In genomic region chr5:10288600-10289213, GRCh38 we compare ENCODE assay signal across 8 cellular contexts. TPM values are rescaled to one million over a fixed set of nuclear protein-coding genes. Genes with fewer than 3 reads are reported as not detected.
DNase-seq lines count a peak whose midpoint lies in the region; ATAC-seq and TF ChIP-seq lines count a peak whose summit lies in the region.

No MANE protein-coding gene starts in this region.

- H3K27ac ChIP-seq in foreskin keratinocyte: no peak overlapping the region

- peak; percentile 56 for DNase-seq in activated CD4-positive, alpha-beta T cell treated with anti-CD3 and anti-CD28 coated beads for 36 hours
- DNase-seq in activated CD4-positive, alpha-beta T cell treated with anti-CD3 and anti-CD28 coated beads for 1 hour: no peak
- DNase-seq in MG63 (peak; percentile 29), SHP77 (lab: John Stamatoyannopoulos, UW) (peak; percentile 97 to 99), foreskin keratinocyte (peak in 1 of 2 donors; percentile 47), SW 1271 (lab: John Stamatoyannopoulos, UW) (no peak)
- DNase-seq in stimulated activated CD4-positive, alpha-beta T cell treated with anti-CD3 and anti-CD28 coated beads, Interleukin-2, amount 100 ng/mL, for 24 hours: peak; percentile 30 to 50

- H3K4me1 ChIP-seq in foreskin keratinocyte: no peaks in the 10 kb centered on the region

- H3K9me3 Mint-ChIP-seq in activated CD4-positive, alpha-beta T cell treated with anti-CD3 and anti-CD28 coated beads for 36 hours (ENCODE audit: low read depth): no peaks in the 10 kb centered on the region

- H3K36me3 ChIP-seq in MG63: peaks cover 43% of the 10 kb centered on the region

- H3K27me3 Mint-ChIP-seq in activated CD4-positive, alpha-beta T cell treated with anti-CD3 and anti-CD28 coated beads for 36 hours: peaks cover 4% of the 10 kb centered on the region

- no peaks in the 10 kb centered on the region for H3K27me3 ChIP-seq in MG63
- no peaks in the 10 kb centered on the region for H3K27me3 ChIP-seq in foreskin keratinocyte

- H3K4me3 Mint-ChIP-seq in activated CD4-positive, alpha-beta T cell treated with anti-CD3 and anti-CD28 coated beads for 36 hours: no peak overlapping the region

- no peaks in the 10 kb centered on the region for H3K9me3 ChIP-seq in MG63

- CTCF ChIA-PET in activated CD4-positive, alpha-beta T cell treated with anti-CD3 and anti-CD28 coated beads for 36 hours (lab: Charles Lee): no interaction called here

- H3K4me1 Mint-ChIP-seq in activated CD4-positive, alpha-beta T cell treated with anti-CD3 and anti-CD28 coated beads for 36 hours: peaks cover 12% of the 10 kb centered on the region

- H3K4me3 ChIP-seq in MG63: no peak overlapping the region

- H3K36me3 Mint-ChIP-seq in activated CD4-positive, alpha-beta T cell treated with anti-CD3 and anti-CD28 coated beads for 36 hours (ENCODE audit: low read depth): no peaks in the 10 kb centered on the region

- H3K27ac Mint-ChIP-seq in activated CD4-positive, alpha-beta T cell treated with anti-CD3 and anti-CD28 coated beads for 36 hours: no peak overlapping the region

- ATAC-seq in activated CD4-positive, alpha-beta T cell treated with anti-CD3 and anti-CD28 coated beads for 36 hours: no peak
- ATAC-seq in foreskin keratinocyte: peak; percentile 60
- ATAC-seq in GM18861 (IDR thresholded peaks at IDR 0.05; ENCODE audit: unreplicated experiment): no peak

- intact Hi-C loops in activated CD4-positive, alpha-beta T cell treated with anti-CD3 and anti-CD28 coated beads for 36 hours (cut with DNase I, micrococcal nuclease): no loop called here

- no peak for TF ChIP-seq CTCF in foreskin keratinocyte (conservative IDR thresholded peaks at IDR 0.05)

- POLR2A ChIA-PET in activated CD4-positive, alpha-beta T cell treated with anti-CD3 and anti-CD28 coated beads for 36 hours (lab: Charles Lee): no interaction called here

RNA-seq across cellular contexts. Expression of gene CMBL, which starts 19.0 kb away (rescaled TPM):
- total RNA-seq in activated CD4-positive, alpha-beta T cell treated with anti-CD3 and anti-CD28 coated beads for 36 hours: under 1 TPM; 0.46 to 0.66 TPM
- total RNA-seq in MG63 (2014; rRNA removed; shearing (Covaris generic); ENCODE audit: low replicate concordance): 23.3 and 29.1 TPM in 2 replicates
- 16.4 and 17.8 TPM in 2 replicates for total RNA-seq in foreskin keratinocyte
- 18.0 and 20.9 TPM in 2 replicates for polyA plus RNA-seq in foreskin keratinocyte

RNA-seq across cellular contexts. Expression of gene CCT5, which starts 38.6 kb away (rescaled TPM):
- total RNA-seq in activated CD4-positive, alpha-beta T cell treated with anti-CD3 and anti-CD28 coated beads for 36 hours: 100 to 1,000 TPM; 347 to 461 TPM
- 976 and 1,634 TPM in 2 replicates for total RNA-seq in MG63 (2014; rRNA removed; shearing (Covaris generic); ENCODE audit: low replicate concordance)
- 570 and 654 TPM in 2 replicates for total RNA-seq in foreskin keratinocyte
- polyA plus RNA-seq in foreskin keratinocyte: 339 and 428 TPM in 2 replicates

RNA-seq across cellular contexts. Expression of gene ATPSCKMT, which starts 39.0 kb away (rescaled TPM):
- total RNA-seq in activated CD4-positive, alpha-beta T cell treated with anti-CD3 and anti-CD28 coated beads for 36 hours: 10 to 100 TPM; 12.4 to 21.5 TPM
- total RNA-seq in MG63 (2014; rRNA removed; shearing (Covaris generic); ENCODE audit: low replicate concordance): 29.8 and 44.9 TPM in 2 replicates
- total RNA-seq in foreskin keratinocyte: 17.1 and 17.8 TPM in 2 replicates
- 9.6 and 13.0 TPM in 2 replicates for polyA plus RNA-seq in foreskin keratinocyte

Comparison
In these comparisons a context has a peak if more than half of its experiments do, and no peak if none do; other contexts are left out.
1. DNase-seq: peak in activated CD4-positive, alpha-beta T cell treated with anti-CD3 and anti-CD28 coated beads for 36 hours (single experiment), MG63 (single experiment), SHP77 (2 of 2) and stimulated activated CD4-positive, alpha-beta T cell treated with anti-CD3 and anti-CD28 coated beads, Interleukin-2, amount 100 ng/mL, for 24 hours (2 of 2); none in activated CD4-positive, alpha-beta T cell treated with anti-CD3 and anti-CD28 coated beads for 1 hour (single experiment) and SW 1271 (0 of 2).
2. RNA of gene CMBL, which starts 19.0 kb away (total RNA-seq): 23.3 to 29.1 TPM in MG63 and 16.4 to 17.8 TPM in foreskin keratinocyte; 0.46 to 0.66 TPM in activated CD4-positive, alpha-beta T cell treated with anti-CD3 and anti-CD28 coated beads for 36 hours; every median in the first group is over 10 times any median in the second.